19 cellular contexts compared by ENCODE assay signal in the genomic region with DNA sequence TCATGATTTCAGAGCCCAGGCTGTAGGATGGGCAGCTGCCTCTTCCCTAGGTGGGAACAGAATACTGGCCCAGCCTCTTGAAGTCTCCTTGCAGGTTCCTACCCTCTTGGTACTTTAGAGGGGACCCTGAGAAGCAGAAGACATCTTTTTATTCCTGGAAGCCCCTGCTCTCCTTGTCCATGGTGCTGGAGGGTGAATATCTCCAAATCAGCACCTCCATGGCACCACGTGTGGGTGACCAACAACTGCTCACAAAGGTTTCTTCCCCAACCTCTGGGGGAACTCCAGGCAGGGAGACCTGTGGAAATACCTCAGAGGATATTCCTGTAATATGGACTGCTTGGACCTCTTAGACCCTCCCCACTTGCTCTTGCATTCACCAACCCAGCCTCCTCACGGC. TPM values are rescaled to one million over a fixed set of nuclear protein-coding genes. Genes with fewer than 3 reads are reported as not detected.
DNase-seq lines count a peak whose midpoint lies in the region; ATAC-seq, FAIRE-seq and TF ChIP-seq lines count a peak whose summit lies in the region.
"Had no signal": no experiment of that assay in that cellular context is flagged by ENCODE, and none has a peak within 500 bp of the region (broad histone marks: within the 10 kb centered on the region; RNA-seq: fewer than 3 reads in every experiment).

No MANE protein-coding gene starts in this region.

- peaks cover 6 to 7% of the 10 kb centered on the region in 2 experiments for H3K4me1 Mint-ChIP-seq in H9
- H3K4me1 Mint-ChIP-seq in activated T-helper 17 cell treated with anti-CD3 and anti-CD28 coated beads, Interleukin-2, amount 50 U/mL, for 72 hours = no peaks in the 10 kb centered on the region
- H3K4me1 Mint-ChIP-seq: CD4-positive, alpha-beta memory T cell had no signal

- H3K23me2 ChIP-seq in H9 (ENCODE audit: insufficient read length, low read depth, low read length, poor library complexity, severe bottlenecking) = no peaks in the 10 kb centered on the region

- POLR2A ChIA-PET in A549 (lab: Yijun Ruan, JAX) = no interaction called here

- no peak overlapping the region for H2AFZ ChIP-seq in H9 (ENCODE audit: low read length)
- H2AFZ ChIP-seq: GM23248 had no signal

- H3K4me2 ChIP-seq in A549 (no peak overlapping the region), H9 (ENCODE audit: insufficient read depth, insufficient read length, low read length) (no peak overlapping the region)

- H3K27ac Mint-ChIP-seq in H9 = peak overlapping the region in 1 of 3 experiments; percentile 24; a peak in 1 of 7 replicates
- no peak overlapping the region for H3K27ac Mint-ChIP-seq in activated T-helper 17 cell treated with anti-CD3 and anti-CD28 coated beads, Interleukin-2, amount 50 U/mL, for 72 hours
- H3K27ac Mint-ChIP-seq: CD4-positive, alpha-beta memory T cell had no signal

- H3T11ph ChIP-seq in H9 (ENCODE audit: low read length) = no peak overlapping the region

- FAIRE-seq in A549 (lab: Jason Lieb, UNC) = no peak
- FAIRE-seq: GM12892, GM19239 had no signal

- H2BK5ac ChIP-seq in H9 (ENCODE audit: insufficient read length, low read length) = no peak overlapping the region

- no peak for TF ChIP-seq RAD21 in A549 (conservative IDR thresholded peaks at IDR 0.05 in 1 of 2, IDR thresholded peaks at IDR 0.05 in 1 of 2)

- peak overlapping the region; percentile 37 for H4K91ac ChIP-seq in H9 (ENCODE audit: insufficient read length, low read depth, low read length)

- H2BK15ac ChIP-seq in H9 (ENCODE audit: low read depth, low read length) = no peak overlapping the region

- no peaks in the 10 kb centered on the region for H3K79me1 ChIP-seq in H9 (ENCODE audit: insufficient read depth, low read depth, low read length, poor library complexity, severe bottlenecking)

- TF ChIP-seq EP300 in A549 (IDR thresholded peaks at IDR 0.05) = no peak

- H4K5ac ChIP-seq in H9 (ENCODE audit: insufficient read length, low read depth, low read length) = no peak overlapping the region

- H3K9ac ChIP-seq in H9 (ENCODE audit: extremely low read depth, insufficient read length, low read length) = no peak overlapping the region
- H3K9ac ChIP-seq: GM23248 had no signal

- no peak overlapping the region for H2BK12ac ChIP-seq in H9 (ENCODE audit: insufficient read length, low read depth, low read length)

- H3K36me3 Mint-ChIP-seq in H9 (ENCODE audit: insufficient read depth in 1 of 3, low read depth in 3 of 3) = no peaks in the 10 kb centered on the region
- H3K36me3 Mint-ChIP-seq in activated T-helper 17 cell treated with anti-CD3 and anti-CD28 coated beads, Interleukin-2, amount 50 U/mL, for 72 hours (ENCODE audit: low read depth) = no peaks in the 10 kb centered on the region
- H3K36me3 Mint-ChIP-seq: CD4-positive, alpha-beta memory T cell had no signal

- no peaks in the 10 kb centered on the region; a peak in 1 of 5 replicates for H3K9me3 Mint-ChIP-seq in H9
- no peaks in the 10 kb centered on the region for H3K9me3 Mint-ChIP-seq in activated T-helper 17 cell treated with anti-CD3 and anti-CD28 coated beads, Interleukin-2, amount 50 U/mL, for 72 hours
- H3K9me3 Mint-ChIP-seq: CD4-positive, alpha-beta memory T cell had no signal

- H3K9me3 ChIP-seq in A549 (0 out of 3 replicates have a peak, but pooled peaks cover 2% of the 10 kb centered on the region), H9 (ENCODE audit: control insufficient read depth, low read depth, low read length) (no peaks in the 10 kb centered on the region)
- H3K9me3 ChIP-seq: HAP-1 had no signal

- no peak overlapping the region for H3K23ac ChIP-seq in H9 (ENCODE audit: insufficient read length, low read depth, low read length)

- no peak overlapping the region for H3K4me3 Mint-ChIP-seq in H9
- no peak overlapping the region for H3K4me3 Mint-ChIP-seq in activated T-helper 17 cell treated with anti-CD3 and anti-CD28 coated beads, Interleukin-2, amount 50 U/mL, for 72 hours
- H3K4me3 Mint-ChIP-seq: CD4-positive, alpha-beta memory T cell had no signal

- CTCF ChIA-PET in A549 (lab: Yijun Ruan, JAX) = interaction anchor here (1.1 kb wide), 1 partner anchor 21 kb away, joined by 3 read pairs; no protein-coding TSS in a partner anchor

- H3K79me2 ChIP-seq in H9 (ENCODE audit: insufficient read depth, low read length) = no peaks in the 10 kb centered on the region

- H4K8ac ChIP-seq in H9 (replicated peaks; ENCODE audit: insufficient read length, low read depth, low read length) = no peak overlapping the region

- no peak overlapping the region for H2BK20ac ChIP-seq in H9 (ENCODE audit: low read depth, low read length, poor library complexity, severe bottlenecking)

- H3K14ac ChIP-seq in H9 (ENCODE audit: insufficient read depth, low read length) = no peak overlapping the region

- H3K27me3 ChIP-seq in H9 (ENCODE audit: insufficient read depth, low read length) = no peaks in the 10 kb centered on the region

- no peak overlapping the region for H3K18ac ChIP-seq in H9 (ENCODE audit: insufficient read length, low read depth, low read length)

- H3K4me1 ChIP-seq in A549 (no peaks in the 10 kb centered on the region), H9 (ENCODE audit: insufficient read depth, low read length) (no peaks in the 10 kb centered on the region)
- H3K4me1 ChIP-seq: HAP-1 had no signal

- ATAC-seq in A549 = no peak
- ATAC-seq in activated T-helper 17 cell treated with anti-CD3 and anti-CD28 coated beads, Interleukin-2, amount 50 U/mL, for 72 hours (replicated peaks) = peak; percentile 14
- no peak for ATAC-seq in GM18861 (IDR thresholded peaks at IDR 0.05; ENCODE audit: unreplicated experiment)
- ATAC-seq in HG03469 (IDR thresholded peaks at IDR 0.05; ENCODE audit: unreplicated experiment) = no peak
- ATAC-seq in HG03457 (IDR thresholded peaks at IDR 0.05; ENCODE audit: unreplicated experiment) = no peak

- TF ChIP-seq CTCF in A549 (IDR thresholded peaks at IDR 0.05) (no peak), H9 (conservative IDR thresholded peaks at IDR 0.05) (no peak)

- H4K20me1 ChIP-seq in H9 (ENCODE audit: control insufficient read depth, insufficient read depth, insufficient read length) = no peaks in the 10 kb centered on the region

- no peak overlapping the region for H2AK5ac ChIP-seq in H9 (ENCODE audit: insufficient read length, low read length)

- H3K27ac ChIP-seq in A549 = no peak overlapping the region
- H3K27ac ChIP-seq in H9 (ENCODE audit: insufficient read length, low read depth, low read length) = no peak overlapping the region
- H3K27ac ChIP-seq: GM23248 had no signal

- H2BK120ac ChIP-seq in H9 (ENCODE audit: low read depth, low read length, poor library complexity, severe bottlenecking) = no peak overlapping the region

- H3K4ac ChIP-seq in H9 (ENCODE audit: low read depth, low read length) = no peak overlapping the region

- 7% methylated on average over 2 of the region's 2 CpGs for WGBS in A549 (ENCODE audit: missing lambda C conversion rate)
- no CpG with 5 or more reads among the region's 2 CpGs for WGBS in H9 (ENCODE audit: extremely low coverage, insufficient read length, low lambda C conversion rate)

- no peak for DNase-seq in A549 (ENCODE audit: low read depth in 1 of 2, low spot score in 1 of 2)
- no peak for DNase-seq in H9
- DNase-seq: 8988T; C1 segment of cervical spinal cord; Calu3; CD4-positive, alpha-beta memory T cell; COR-L47; DMS53; DMS79 treated with DMSO at 0.1 percent for 48 hours; GF-D8; GM23248 had no signal

- peaks cover 1% of the 10 kb centered on the region for H3K27me3 Mint-ChIP-seq in H9 (ENCODE audit: low read depth)
- H3K27me3 Mint-ChIP-seq in activated T-helper 17 cell treated with anti-CD3 and anti-CD28 coated beads, Interleukin-2, amount 50 U/mL, for 72 hours = peaks cover 21% of the 10 kb centered on the region

- no peak overlapping the region for H3K4me3 ChIP-seq in A549
- H3K4me3 ChIP-seq: GM23248, HAP-1 had no signal

- H3K56ac ChIP-seq in H9 (ENCODE audit: insufficient read length, low read depth, low read length) = no peak overlapping the region

- no peak for TF ChIP-seq POLR2A in A549 (IDR thresholded peaks at IDR 0.05; ENCODE audit: low read length)

TF ChIP-seq in A549, 52 proteins besides CTCF, POLR2A, EP300 and RAD21:
- TF ChIP-seq, protein P1, sequence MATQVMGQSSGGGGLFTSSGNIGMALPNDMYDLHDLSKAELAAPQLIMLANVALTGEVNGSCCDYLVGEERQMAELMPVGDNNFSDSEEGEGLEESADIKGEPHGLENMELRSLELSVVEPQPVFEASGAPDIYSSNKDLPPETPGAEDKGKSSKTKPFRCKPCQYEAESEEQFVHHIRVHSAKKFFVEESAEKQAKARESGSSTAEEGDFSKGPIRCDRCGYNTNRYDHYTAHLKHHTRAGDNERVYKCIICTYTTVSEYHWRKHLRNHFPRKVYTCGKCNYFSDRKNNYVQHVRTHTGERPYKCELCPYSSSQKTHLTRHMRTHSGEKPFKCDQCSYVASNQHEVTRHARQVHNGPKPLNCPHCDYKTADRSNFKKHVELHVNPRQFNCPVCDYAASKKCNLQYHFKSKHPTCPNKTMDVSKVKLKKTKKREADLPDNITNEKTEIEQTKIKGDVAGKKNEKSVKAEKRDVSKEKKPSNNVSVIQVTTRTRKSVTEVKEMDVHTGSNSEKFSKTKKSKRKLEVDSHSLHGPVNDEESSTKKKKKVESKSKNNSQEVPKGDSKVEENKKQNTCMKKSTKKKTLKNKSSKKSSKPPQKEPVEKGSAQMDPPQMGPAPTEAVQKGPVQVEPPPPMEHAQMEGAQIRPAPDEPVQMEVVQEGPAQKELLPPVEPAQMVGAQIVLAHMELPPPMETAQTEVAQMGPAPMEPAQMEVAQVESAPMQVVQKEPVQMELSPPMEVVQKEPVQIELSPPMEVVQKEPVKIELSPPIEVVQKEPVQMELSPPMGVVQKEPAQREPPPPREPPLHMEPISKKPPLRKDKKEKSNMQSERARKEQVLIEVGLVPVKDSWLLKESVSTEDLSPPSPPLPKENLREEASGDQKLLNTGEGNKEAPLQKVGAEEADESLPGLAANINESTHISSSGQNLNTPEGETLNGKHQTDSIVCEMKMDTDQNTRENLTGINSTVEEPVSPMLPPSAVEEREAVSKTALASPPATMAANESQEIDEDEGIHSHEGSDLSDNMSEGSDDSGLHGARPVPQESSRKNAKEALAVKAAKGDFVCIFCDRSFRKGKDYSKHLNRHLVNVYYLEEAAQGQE (IDR thresholded peaks at IDR 0.05) = peak; percentile 36; the same call in 1 of the 2 replicates
- no peak for TF ChIP-seq HOXA7 (CRISPR knock-in tag; IDR thresholded peaks at IDR 0.05)

RNA-seq across cellular contexts. Expression of a gene that starts 48.1 kb away (rescaled TPM):
- 0.92 and 1.7 TPM in 2 replicates for polyA plus RNA-seq in A549 (2011; rRNA removed)
- 0.77 and 1.1 TPM in 2 replicates for polyA plus RNA-seq in A549 (2012; cell fraction: cytosol; rRNA removed)
- 1.6 and 1.9 TPM in 2 replicates for polyA plus RNA-seq in A549 (2012; cell fraction: nucleus; rRNA removed)
- 2.0 to 2.1 TPM (median 2.0 TPM) in 3 replicates for polyA plus RNA-seq in A549 (2017; fragmentation: RNase III; extraction: RNeasy Plus Mini Kit Qiagen cat#74134 plus additional on column Dnase treatment)
- polyA minus RNA-seq in A549 (2011; rRNA and poly(A)+ RNA removed) = 2.6 and 2.9 TPM in 2 replicates
- 3.2 and 4.1 TPM in 2 replicates for total RNA-seq in H9 (2021)
- 1 to 10 TPM in 1 of 2 donors, under 1 TPM in 1; 0.82 to 1.2 TPM for total RNA-seq in activated T-helper 17 cell treated with anti-CD3 and anti-CD28 coated beads, Interleukin-2, amount 50 U/mL, for 72 hours
- total RNA-seq: Calu3, G401 had no signal
